Comparison of ENCODE assay signal across 23 cellular contexts in the genomic region with DNA sequence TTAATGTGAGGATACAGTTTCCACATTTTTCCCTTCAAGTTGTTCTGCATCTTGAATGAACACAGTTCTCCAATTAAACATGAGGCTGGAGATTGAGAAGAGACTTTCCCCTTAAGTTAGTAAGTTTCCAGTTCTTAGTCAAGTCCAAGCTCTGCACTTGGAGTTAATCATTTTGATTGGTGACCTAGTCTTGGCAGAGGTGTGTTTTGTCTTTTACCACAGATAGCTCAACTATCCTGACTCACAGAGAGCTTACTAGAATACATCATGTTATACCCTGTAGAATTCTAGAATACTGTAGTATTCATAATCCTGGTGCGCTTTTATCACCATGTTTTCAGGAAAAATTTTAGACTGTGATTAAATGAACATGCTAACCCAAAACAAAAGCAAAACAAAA.
"Had no signal": no experiment of that assay in that cellular context is flagged by ENCODE, and none has a peak within 500 bp of the region (broad histone marks: within the 10 kb centered on the region; RNA-seq: fewer than 3 reads in every experiment).

No MANE protein-coding gene starts in this region.

- ATAC-seq: activated T-helper 17 cell treated with anti-CD3 and anti-CD28 coated beads, Interleukin-2, amount 50 U/mL, for 72 hours; left lung; mucosa of descending colon; stimulated activated naive CD8-positive, alpha-beta T cell treated with anti-CD3 and anti-CD28 coated beads, Interleukin-15, Interleukin-2, amounts not matched to agents 100 U/mL and 50 U/mL, for 24 hours had no signal

- H3K27ac ChIP-seq: breast epithelium, esophagus muscularis mucosa, left lung, right atrium auricular region, tibial nerve, WERI-Rb-1 had no signal

- H3K4me1 ChIP-seq: breast epithelium, esophagus muscularis mucosa, left lung, right atrium auricular region, tibial nerve had no signal

- H3K27ac Mint-ChIP-seq: activated CD4-positive, alpha-beta memory T cell treated with anti-CD3 and anti-CD28 coated beads for 36 hours; activated naive CD8-positive, alpha-beta T cell treated with anti-CD3 and anti-CD28 coated beads, Interleukin-2, amount 10 ng/mL, durations not matched to agents 7 days and 5 days; activated T-helper 17 cell treated with anti-CD3 and anti-CD28 coated beads, Interleukin-2, amount 50 U/mL, for 72 hours had no signal

- H3K4me3 Mint-ChIP-seq: activated CD4-positive, alpha-beta memory T cell treated with anti-CD3 and anti-CD28 coated beads for 36 hours; activated naive CD8-positive, alpha-beta T cell treated with anti-CD3 and anti-CD28 coated beads, Interleukin-2, amount 10 ng/mL, durations not matched to agents 7 days and 5 days; activated T-helper 17 cell treated with anti-CD3 and anti-CD28 coated beads, Interleukin-2, amount 50 U/mL, for 72 hours; naive B cell; neural crest cell had no signal

- H3K9me3 Mint-ChIP-seq: activated CD4-positive, alpha-beta memory T cell treated with anti-CD3 and anti-CD28 coated beads for 36 hours; activated naive CD8-positive, alpha-beta T cell treated with anti-CD3 and anti-CD28 coated beads, Interleukin-2, amount 10 ng/mL, durations not matched to agents 7 days and 5 days; activated T-helper 17 cell treated with anti-CD3 and anti-CD28 coated beads, Interleukin-2, amount 50 U/mL, for 72 hours; naive B cell had no signal

- H3K9me3 ChIP-seq: breast epithelium, esophagus muscularis mucosa, left lung, mucosa of descending colon, right atrium auricular region, tibial nerve had no signal

- H3K27me3 Mint-ChIP-seq: activated CD4-positive, alpha-beta memory T cell treated with anti-CD3 and anti-CD28 coated beads for 36 hours; activated T-helper 17 cell treated with anti-CD3 and anti-CD28 coated beads, Interleukin-2, amount 50 U/mL, for 72 hours; naive B cell had no signal

- H3K4me1 Mint-ChIP-seq: activated naive CD8-positive, alpha-beta T cell treated with anti-CD3 and anti-CD28 coated beads, Interleukin-2, amount 10 ng/mL, durations not matched to agents 7 days and 5 days; activated T-helper 17 cell treated with anti-CD3 and anti-CD28 coated beads, Interleukin-2, amount 50 U/mL, for 72 hours; naive B cell had no signal

- FAIRE-seq: kidney, urothelium cell line had no signal

- H3K4me3 ChIP-seq: breast epithelium, esophagus muscularis mucosa, left lung, mucosa of descending colon, right atrium auricular region, tibial nerve had no signal

- H3K36me3 ChIP-seq: breast epithelium, esophagus muscularis mucosa, left lung, right atrium auricular region, tibial nerve, WERI-Rb-1 had no signal

- H3K27me3 ChIP-seq: breast epithelium, esophagus muscularis mucosa, left lung, right atrium auricular region, tibial nerve had no signal

- DNase-seq: activated CD4-positive, alpha-beta memory T cell treated with anti-CD3 and anti-CD28 coated beads for 36 hours; activated naive CD4-positive, alpha-beta T cell; activated naive CD8-positive, alpha-beta T cell treated with anti-CD3 and anti-CD28 coated beads, Interleukin-2, amount 10 ng/mL, durations not matched to agents 7 days and 5 days; activated T-cell treated with anti-CD3 and anti-CD28 coated beads for 4 hours; anterior cingulate cortex; effector CD8-positive, alpha-beta T cell; foreskin melanocyte; glutamatergic neuron; hypothalamus; kidney; left lung; mucosa of descending colon; naive B cell; stimulated activated CD4-positive, alpha-beta T cell treated with anti-CD3 and anti-CD28 coated beads, Interleukin-2, amount 100 ng/mL, for 24 hours; stimulated activated naive CD8-positive, alpha-beta T cell treated with anti-CD3 and anti-CD28 coated beads, Interleukin-15, Interleukin-2, amounts not matched to agents 100 U/mL and 50 U/mL, for 24 hours; WERI-Rb-1 had no signal

- H3K36me3 Mint-ChIP-seq: activated CD4-positive, alpha-beta memory T cell treated with anti-CD3 and anti-CD28 coated beads for 36 hours; activated naive CD8-positive, alpha-beta T cell treated with anti-CD3 and anti-CD28 coated beads, Interleukin-2, amount 10 ng/mL, durations not matched to agents 7 days and 5 days; naive B cell had no signal
